ENCODE assay signal across 16 cellular contexts in the genomic region with DNA sequence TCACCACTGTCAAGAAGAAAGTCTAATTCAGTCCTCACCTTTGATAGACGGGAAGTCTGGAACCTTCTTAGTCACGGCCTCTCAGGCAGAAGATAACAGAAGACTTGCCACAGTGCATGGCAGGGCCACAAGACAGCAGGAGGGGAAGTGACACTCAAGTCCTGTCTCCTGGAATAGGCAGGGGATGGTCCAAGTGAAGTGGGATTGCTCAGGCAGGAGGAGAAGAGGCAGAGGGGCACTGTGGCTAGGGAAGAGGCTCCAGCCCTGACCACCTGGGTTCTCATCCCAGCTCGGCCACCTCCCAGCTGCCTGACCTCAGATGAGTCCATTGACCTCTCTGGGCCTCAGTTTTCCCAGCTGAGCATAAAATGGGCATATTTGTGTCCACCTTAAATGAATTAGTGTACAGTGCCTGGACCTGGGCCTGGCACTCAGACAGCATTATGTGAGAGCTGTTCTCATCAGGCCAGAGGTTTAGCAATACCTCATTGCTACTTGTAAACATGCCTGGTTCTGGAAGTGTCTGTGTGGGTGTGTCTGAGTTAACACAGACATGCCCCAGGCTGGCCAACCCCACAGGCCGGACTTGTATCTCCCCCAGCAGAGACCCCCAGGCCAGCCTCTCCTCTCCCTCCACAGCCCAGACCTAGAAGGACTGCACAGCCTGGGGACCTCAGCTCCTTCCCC. TPM values are rescaled to one million over a fixed set of nuclear protein-coding genes. Genes with fewer than 3 reads are reported as not detected.
DNase-seq lines count a peak whose midpoint lies in the region; ATAC-seq and TF ChIP-seq lines count a peak whose summit lies in the region.
"Had no signal": no experiment of that assay in that cellular context is flagged by ENCODE, and none has a peak within 500 bp of the region (broad histone marks: within the 10 kb centered on the region; RNA-seq: fewer than 3 reads in every experiment).

No MANE protein-coding gene starts in this region.

- peaks cover 0 to 47% of the 10 kb centered on the region in 2 donors for H3K27me3 ChIP-seq in left lung
- peaks cover 10% of the 10 kb centered on the region for H3K27me3 ChIP-seq in upper lobe of right lung
- H3K27me3 ChIP-seq: BE2C, SJCRH30 had no signal

- peak overlapping the region; percentile 58 to 65 for H3K27ac Mint-ChIP-seq in stimulated activated naive CD8-positive, alpha-beta T cell treated with anti-CD3 and anti-CD28 coated beads, Interleukin-15, amount 100 ng/mL, for 72 hours
- H3K27ac Mint-ChIP-seq in chondrocyte (ENCODE audit: unreplicated experiment), result no peak overlapping the region
- H3K27ac Mint-ChIP-seq: dendritic cell treated with granulocyte-macrophage colony-stimulating factor and Interleukin-4, amounts not matched to agents 40 ng/mL and 50 ng/mL, for 4 days had no signal

- TF ChIP-seq CTCF in left lung (IDR thresholded peaks at IDR 0.05) (no peak), upper lobe of right lung (IDR thresholded peaks at IDR 0.05) (no peak), chondrocyte (IDR thresholded peaks at IDR 0.05) (no peak)

- H3K27ac ChIP-seq in left lung, result no peak overlapping the region
- H3K27ac ChIP-seq in upper lobe of right lung, result no peak overlapping the region
- H3K27ac ChIP-seq: SJCRH30 had no signal

- peaks cover 45% of the 10 kb centered on the region for H3K4me1 Mint-ChIP-seq in stimulated activated naive CD8-positive, alpha-beta T cell treated with anti-CD3 and anti-CD28 coated beads, Interleukin-15, amount 100 ng/mL, for 72 hours
- peaks cover 13% of the 10 kb centered on the region for H3K4me1 Mint-ChIP-seq in chondrocyte (ENCODE audit: low read depth)

- peak overlapping the region; percentile 62 to 80 for H3K4me3 Mint-ChIP-seq in stimulated activated naive CD8-positive, alpha-beta T cell treated with anti-CD3 and anti-CD28 coated beads, Interleukin-15, amount 100 ng/mL, for 72 hours
- H3K4me3 Mint-ChIP-seq in chondrocyte (ENCODE audit: unreplicated experiment), result no peak overlapping the region
- H3K4me3 Mint-ChIP-seq: dendritic cell treated with granulocyte-macrophage colony-stimulating factor and Interleukin-4, amounts not matched to agents 40 ng/mL and 50 ng/mL, for 4 days had no signal

- H3K36me3 ChIP-seq in left lung (no peaks in the 10 kb centered on the region), upper lobe of right lung (no peaks in the 10 kb centered on the region)
- H3K36me3 ChIP-seq: BE2C, SJCRH30, transverse colon had no signal

- intact Hi-C loops in left lung (cut with DNase I) (loop anchor here in 1 of 2 donors (10.0 kb wide), 1 partner anchor 196 kb away; no protein-coding TSS in a partner anchor), upper lobe of right lung (cut with DNase I) (no loop called here)

- no peak for DNase-seq in stimulated activated naive CD8-positive, alpha-beta T cell treated with anti-CD3 and anti-CD28 coated beads, Interleukin-15, amount 100 ng/mL, for 72 hours
- DNase-seq in stimulated activated naive CD8-positive, alpha-beta T cell treated with anti-CD3 and anti-CD28 coated beads, Interleukin-15, Interleukin-2, amounts not matched to agents 100 U/mL and 50 U/mL, for 24 hours, result no peak
- DNase-seq in amniotic epithelial cell (ENCODE audit: low read depth) (peak; percentile 58), left lung (no peak), upper lobe of right lung (no peak), middle frontal gyrus (ENCODE audit: extremely low spot score, low spot score) (no peak), chondrocyte (ENCODE audit: low spot score) (no peak)
- DNase-seq: GF-D8, mammary epithelial cell, NCI-H1105, NCI-H748 treated with DMSO at 0.1 percent for 48 hours, transverse colon had no signal

- no peak for ATAC-seq in stimulated activated naive CD8-positive, alpha-beta T cell treated with anti-CD3 and anti-CD28 coated beads, Interleukin-15, amount 100 ng/mL, for 72 hours
- ATAC-seq in stimulated activated naive CD8-positive, alpha-beta T cell treated with anti-CD3 and anti-CD28 coated beads, Interleukin-15, Interleukin-2, amounts not matched to agents 100 U/mL and 50 U/mL, for 24 hours, result no peak
- ATAC-seq in left lung, result peak; percentile 41
- peak; percentile 15 for ATAC-seq in upper lobe of right lung
- ATAC-seq in GM21723 (IDR thresholded peaks at IDR 0.05; ENCODE audit: unreplicated experiment), result no peak

- H3K4me1 ChIP-seq in left lung, result no peaks in the 10 kb centered on the region
- peaks cover 14% of the 10 kb centered on the region for H3K4me1 ChIP-seq in upper lobe of right lung

- no peak overlapping the region for H3K4me3 ChIP-seq in left lung
- H3K4me3 ChIP-seq in upper lobe of right lung, result no peak overlapping the region
- H3K4me3 ChIP-seq: SJCRH30, transverse colon had no signal

- no peaks in the 10 kb centered on the region for H3K36me3 Mint-ChIP-seq in chondrocyte (ENCODE audit: low read depth)

- H3K27me3 Mint-ChIP-seq in stimulated activated naive CD8-positive, alpha-beta T cell treated with anti-CD3 and anti-CD28 coated beads, Interleukin-15, amount 100 ng/mL, for 72 hours, result peaks cover 50% of the 10 kb centered on the region
- H3K27me3 Mint-ChIP-seq in chondrocyte (ENCODE audit: low read depth), result peaks cover 33% of the 10 kb centered on the region

- H3K9me3 ChIP-seq in left lung (no peaks in the 10 kb centered on the region), upper lobe of right lung (no peaks in the 10 kb centered on the region)
- H3K9me3 ChIP-seq: BE2C, SJCRH30, transverse colon had no signal

- no peaks in the 10 kb centered on the region for H3K9me3 Mint-ChIP-seq in stimulated activated naive CD8-positive, alpha-beta T cell treated with anti-CD3 and anti-CD28 coated beads, Interleukin-15, amount 100 ng/mL, for 72 hours
- H3K9me3 Mint-ChIP-seq in chondrocyte (ENCODE audit: low read depth), result no peaks in the 10 kb centered on the region
- H3K9me3 Mint-ChIP-seq: dendritic cell treated with granulocyte-macrophage colony-stimulating factor and Interleukin-4, amounts not matched to agents 40 ng/mL and 50 ng/mL, for 4 days had no signal

RNA-seq across cellular contexts. Expression of gene PCSK6, which starts 11.5 kb away (rescaled TPM):
- total RNA-seq in left lung (1 to 10 TPM; 7.7 to 7.8 TPM), upper lobe of right lung (16.6 TPM), chondrocyte (0.40 to 2.0 TPM (median 1.4 TPM) in 3 replicates)

Comparison
In these comparisons a context has a peak if more than half of its experiments do, and no peak if none do; other contexts are left out.
1. ATAC-seq: peak in left lung (single experiment) and upper lobe of right lung (single experiment); none in stimulated activated naive CD8-positive, alpha-beta T cell treated with anti-CD3 and anti-CD28 coated beads, Interleukin-15, amount 100 ng/mL, for 72 hours (single experiment), stimulated activated naive CD8-positive, alpha-beta T cell treated with anti-CD3 and anti-CD28 coated beads, Interleukin-15, Interleukin-2, amounts not matched to agents 100 U/mL and 50 U/mL, for 24 hours (single experiment) and GM21723 (single experiment).